ENCODE assay signal across 8 cellular contexts in genomic region chr12:107318554-107318803, GRCh38.
DNase-seq lines count a peak whose midpoint lies in the region; ATAC-seq, FAIRE-seq and TF ChIP-seq lines count a peak whose summit lies in the region.

No MANE protein-coding gene starts in this region.

- peak overlapping the region; percentile 72 for H2AFZ ChIP-seq in K562 (ENCODE audit: low read depth, low read length)

- H3K4me3 ChIP-seq in K562: peak overlapping the region; percentile 35
- H3K4me3 ChIP-seq in suprapubic skin: peak overlapping the region; percentile 68

- H4K20me1 ChIP-seq in K562 (replicated peaks; ENCODE audit: control insufficient read depth, insufficient read depth, low read length): no peaks in the 10 kb centered on the region; the same call in 1 of the 2 replicates

- no TSS peak for BruUV-seq in K562 (replicated peaks; lab: Mats Ljungman, UMichigan)

- H3K4me2 ChIP-seq in K562 (ENCODE audit: insufficient read depth, low read length): peak overlapping the region; percentile 34

- no peak for TF ChIP-seq RAD21 in K562 (CRISPR knock-in tag; conservative IDR thresholded peaks at IDR 0.05 in 1 of 2, IDR thresholded peaks at IDR 0.05 in 1 of 2)

- H3K9ac ChIP-seq in K562 (ENCODE audit: insufficient read depth in 1 of 2, low read depth in 2 of 2, low read length in 2 of 2): peak overlapping the region in 1 of 2 experiments; percentile 19; a peak in 1 of 4 replicates

- no peak overlapping the region for H3K27ac ChIP-seq in K562 (ENCODE audit: extremely low read depth, low read depth, low read length)
- peak overlapping the region; percentile 80 for H3K27ac ChIP-seq in suprapubic skin

- H3K9me3 ChIP-seq in K562 (replicated peaks; ENCODE audit: control insufficient read depth, insufficient read depth, low read depth, low read length): no peaks in the 10 kb centered on the region
- H3K9me3 ChIP-seq in suprapubic skin: no peaks in the 10 kb centered on the region

- no peaks in the 10 kb centered on the region for H3K79me2 ChIP-seq in K562 (ENCODE audit: control insufficient read depth, insufficient read depth, low read length)

- no peak for FAIRE-seq in K562 (lab: Jason Lieb, UNC)

- no peak for TF ChIP-seq EP300 in K562 (IDR thresholded peaks at IDR 0.05; ENCODE audit: low read length)
- no peak for TF ChIP-seq EP300 in suprapubic skin (IDR thresholded peaks at IDR 0.05)

- H3K9me1 ChIP-seq in K562 (ENCODE audit: control insufficient read depth, insufficient read depth, low read length): no peaks in the 10 kb centered on the region

- TF ChIP-seq POLR2A in K562 (conservative IDR thresholded peaks at IDR 0.05): no peak
- no peak for TF ChIP-seq POLR2A in suprapubic skin (IDR thresholded peaks at IDR 0.05)

- peaks cover 0 to 24% of the 10 kb centered on the region in 2 experiments; a peak in 2 of 5 replicates for H3K4me1 ChIP-seq in K562 (replicated peaks in 1 of 2; ENCODE audit: control insufficient read depth in 2 of 2, insufficient read depth in 2 of 2, low read length in 2 of 2)
- H3K4me1 ChIP-seq in suprapubic skin: peaks cover 41% of the 10 kb centered on the region

- in situ Hi-C loops in K562 (cut with MboI): no loop called here

- DNase-seq in activated CD4-positive, CD25-positive, alpha-beta regulatory T cell treated with anti-CD3 and anti-CD28 coated beads, Interleukin-2, amount 50 U/mL, for 72 hours: peak; percentile 48
- no peak for DNase-seq in activated CD4-positive, CD25-positive, alpha-beta regulatory T cell (lab: John Stamatoyannopoulos, UW)
- DNase-seq in K562 (ENCODE audit: extremely low read depth in 1 of 4, low spot score in 3 of 4) (peak in 1 of 4 experiments; percentile 8), left lobe of liver (ENCODE audit: low spot score) (no peak), suprapubic skin (ENCODE audit: low spot score in 2 of 2) (no peak), NCI-H446 treated with DMSO at 0.1 percent for 48 hours (lab: John Stamatoyannopoulos, UW) (no peak), DMS 273 treated with DMSO at 0.1 percent for 48 hours (lab: John Stamatoyannopoulos, UW) (no peak)

- H3K36me3 ChIP-seq in K562 (ENCODE audit: control insufficient read depth, insufficient read depth, low read length) (no peaks in the 10 kb centered on the region), suprapubic skin (no peaks in the 10 kb centered on the region)

- TF ChIP-seq CTCF in K562 (IDR thresholded peaks at IDR 0.05 in 2 of 3, conservative IDR thresholded peaks at IDR 0.05 in 1 of 3; ENCODE audit: insufficient read depth in 2 of 3, low read depth in 1 of 3, low read length in 3 of 3): no peak
- no peak for TF ChIP-seq CTCF in suprapubic skin (IDR thresholded peaks at IDR 0.05)

- ATAC-seq in K562 (no peak), left lobe of liver (peak; percentile 19), HG03025 (IDR thresholded peaks at IDR 0.05; ENCODE audit: low FRiP score, unreplicated experiment) (no peak)

- CTCF ChIA-PET in K562 (lab: Yijun Ruan, JAX; ENCODE audit: low intra/inter-chr PET ratio): no interaction called here

- POLR2A ChIA-PET in K562 (lab: Yijun Ruan, JAX): interaction anchor here (0.7 kb wide), 1 partner anchor 21 kb away, joined by 3 read pairs; no protein-coding TSS in a partner anchor

- 16% methylated on average over 12 of the region's 19 CpGs for WGBS in K562 (ENCODE audit: insufficient coverage, low coverage, missing lambda C conversion rate)
- 0% methylated on average over 5 of the region's 19 CpGs for WGBS in suprapubic skin

- intact Hi-C loops in K562 (cut with micrococcal nuclease): loop anchor here (10.0 kb wide), 1 partner anchor 184 kb away; no protein-coding TSS in a partner anchor

- H3K27me3 ChIP-seq in K562 (ENCODE audit: control insufficient read depth in 2 of 2, insufficient read depth in 2 of 2, low read length in 2 of 2) (peaks cover 2 to 34% of the 10 kb centered on the region in 2 experiments; a peak in 4 of 5 replicates), suprapubic skin (peaks cover 42% of the 10 kb centered on the region)

TF ChIP-seq in K562, 482 proteins besides CTCF, POLR2A, EP300 and RAD21:
- TF ChIP-seq ZNF354B (CRISPR knock-in tag; IDR thresholded peaks at IDR 0.05) (no peak), ZNF324 (CRISPR knock-in tag; IDR thresholded peaks at IDR 0.05) (no peak), CTCFL (IDR thresholded peaks at IDR 0.05; ENCODE audit: borderline replicate concordance, insufficient read depth, low read depth, low read length, poor library complexity, severe bottlenecking) (no peak)
